In the genomic region with DNA sequence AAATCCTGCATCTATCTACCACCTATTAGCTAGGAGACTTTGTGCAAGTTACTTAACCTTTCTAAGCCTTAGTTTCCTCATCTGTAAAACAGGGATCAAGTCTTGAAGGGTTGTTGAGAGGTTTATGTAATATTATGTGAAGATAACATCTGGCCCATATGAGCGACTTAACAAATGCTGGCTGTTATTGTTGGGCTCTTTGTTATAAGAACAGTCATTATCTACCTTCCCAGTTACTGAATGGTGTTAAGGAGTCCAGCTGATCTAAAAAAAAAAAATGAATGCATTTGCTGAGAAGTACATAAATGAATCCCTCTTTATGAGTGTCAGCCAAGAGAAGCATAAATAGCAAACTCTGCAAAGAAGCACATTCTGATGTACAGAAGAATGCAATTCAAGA, we compare ENCODE assay signal across 28 cellular contexts.
"Had no signal": no experiment of that assay in that cellular context is flagged by ENCODE, and none has a peak within 500 bp of the region (broad histone marks: within the 10 kb centered on the region; RNA-seq: fewer than 3 reads in every experiment).

No MANE protein-coding gene starts in this region.

- H3K27me3 Mint-ChIP-seq: stimulated activated memory B cell treated with anti-CD40 and anti-IgM and Interleukin-4, amounts not matched to agents 10 μg/mL and 1 μg/mL and 100 μg/mL, for 72 hours; stimulated activated naive CD8-positive, alpha-beta T cell treated with anti-CD3 and anti-CD28 coated beads, Interleukin-15, amount 100 ng/mL, for 72 hours; stimulated activated naive CD8-positive, alpha-beta T cell treated with anti-CD3 and anti-CD28 coated beads, Interleukin-15, Interleukin-2, amounts not matched to agents 100 ng/mL and 50 ng/mL, for 24 hours; type B pancreatic cell had no signal

- H3K4me1 ChIP-seq: suprapubic skin, testis, tibial artery, transverse colon, uterus had no signal

- ATAC-seq: stimulated activated effector memory CD8-positive, alpha-beta T cell treated with anti-CD3 and anti-CD28 coated beads, Interleukin-12 subunit alpha, Interleukin-12 subunit beta, amount 100 ng/mL, for 72 hours; stimulated activated memory B cell treated with anti-CD40 and anti-IgM and Interleukin-4, amounts not matched to agents 10 μg/mL and 1 μg/mL and 100 μg/mL, for 72 hours; stimulated activated naive B cell treated with anti-CD40 and anti-IgM and Interleukin-4, amounts not matched to agents 10 μg/mL and 1 μg/mL and 100 μg/mL, for 72 hours; stimulated activated naive CD8-positive, alpha-beta T cell treated with anti-CD3 and anti-CD28 coated beads, Interleukin-15, amount 100 ng/mL, for 72 hours; stimulated activated naive CD8-positive, alpha-beta T cell treated with anti-CD3 and anti-CD28 coated beads, Interleukin-15, Interleukin-2, amounts not matched to agents 100 U/mL and 50 U/mL, for 24 hours; upper lobe of right lung had no signal

- H3K9me3 ChIP-seq: stomach, suprapubic skin, testis, thoracic aorta, thyroid gland, tibial artery, tibial nerve, transverse colon, upper lobe of left lung, upper lobe of right lung, uterus, vagina had no signal

- H3K27ac ChIP-seq: stomach, suprapubic skin, testis, thoracic aorta, thyroid gland, tibial artery, tibial nerve, transverse colon, upper lobe of left lung, upper lobe of right lung, uterus, vagina had no signal

- FAIRE-seq: urothelium cell line had no signal

- H3K36me3 ChIP-seq: stomach, suprapubic skin, thoracic aorta, thyroid gland, tibial artery, tibial nerve, transverse colon, upper lobe of left lung, upper lobe of right lung, uterus, vagina had no signal

- H3K27ac Mint-ChIP-seq: stimulated activated effector memory CD8-positive, alpha-beta T cell treated with anti-CD3 and anti-CD28 coated beads, Interleukin-12 subunit alpha, Interleukin-12 subunit beta, amount 100 ng/mL, for 72 hours; stimulated activated memory B cell treated with anti-CD40 and anti-IgM and Interleukin-4, amounts not matched to agents 10 μg/mL and 1 μg/mL and 100 μg/mL, for 72 hours; stimulated activated naive B cell treated with anti-CD40 and anti-IgM and Interleukin-4, amounts not matched to agents 10 μg/mL and 1 μg/mL and 100 μg/mL, for 72 hours; stimulated activated naive CD8-positive, alpha-beta T cell treated with anti-CD3 and anti-CD28 coated beads, Interleukin-15, amount 100 ng/mL, for 72 hours; stimulated activated naive CD8-positive, alpha-beta T cell treated with anti-CD3 and anti-CD28 coated beads, Interleukin-15, Interleukin-2, amounts not matched to agents 100 ng/mL and 50 ng/mL, for 24 hours had no signal

- DNase-seq: stimulated activated CD4-positive, alpha-beta T cell treated with anti-CD3 and anti-CD28 coated beads, Interleukin-2, amount 100 ng/mL, for 48 hours; stimulated activated CD4-positive, alpha-beta T cell treated with anti-CD3 and anti-CD28 coated beads, Interleukin-4, amount 100 ng/mL, for 1 hour; stimulated activated CD4-positive, alpha-beta T cell treated with anti-CD3 and anti-CD28 coated beads, Interleukin-4, amount 100 ng/mL, for 24 hours; stimulated activated CD4-positive, alpha-beta T cell treated with anti-CD3 and anti-CD28 coated beads, Interleukin-4, amount 100 ng/mL, for 4 hours; stimulated activated CD8-positive, alpha-beta memory T cell treated with anti-CD3 and anti-CD28 coated beads, Interleukin-4, amount 100 ng/mL, for 48 hours; stimulated activated naive B cell treated with anti-CD40 and anti-IgM and Interleukin-4, amounts not matched to agents 10 μg/mL and 1 μg/mL and 100 μg/mL, for 72 hours; stimulated activated naive CD4-positive, alpha-beta T cell; stimulated activated naive CD4-positive, alpha-beta T cell treated with Interleukin-2 at 50 U/mL for 16 hours; stimulated activated naive CD8-positive, alpha-beta T cell treated with anti-CD3 and anti-CD28 coated beads, Interleukin-15, amount 100 ng/mL, for 72 hours; stimulated activated naive CD8-positive, alpha-beta T cell treated with anti-CD3 and anti-CD28 coated beads, Interleukin-15, Interleukin-2, amounts not matched to agents 100 U/mL and 50 U/mL, for 24 hours; stomach; substantia nigra; testis; thyroid gland; tibial artery; transverse colon; upper lobe of left lung; upper lobe of right lung; uterus had no signal

- H3K27me3 ChIP-seq: stomach, suprapubic skin, testis, thyroid gland, tibial artery, tibial nerve, transverse colon, upper lobe of left lung, upper lobe of right lung, uterus, vagina had no signal

- H3K4me3 ChIP-seq: stomach, suprapubic skin, testis, thoracic aorta, thyroid gland, tibial artery, tibial nerve, transverse colon, upper lobe of left lung, upper lobe of right lung, uterus, vagina had no signal

- H3K9me3 Mint-ChIP-seq: stimulated activated effector memory CD8-positive, alpha-beta T cell treated with anti-CD3 and anti-CD28 coated beads, Interleukin-12 subunit alpha, Interleukin-12 subunit beta, amount 100 ng/mL, for 72 hours; stimulated activated memory B cell treated with anti-CD40 and anti-IgM and Interleukin-4, amounts not matched to agents 10 μg/mL and 1 μg/mL and 100 μg/mL, for 72 hours; stimulated activated naive B cell treated with anti-CD40 and anti-IgM and Interleukin-4, amounts not matched to agents 10 μg/mL and 1 μg/mL and 100 μg/mL, for 72 hours; stimulated activated naive CD8-positive, alpha-beta T cell treated with anti-CD3 and anti-CD28 coated beads, Interleukin-15, amount 100 ng/mL, for 72 hours; stimulated activated naive CD8-positive, alpha-beta T cell treated with anti-CD3 and anti-CD28 coated beads, Interleukin-15, Interleukin-2, amounts not matched to agents 100 ng/mL and 50 ng/mL, for 24 hours had no signal

- H3K4me3 Mint-ChIP-seq: stimulated activated effector memory CD8-positive, alpha-beta T cell treated with anti-CD3 and anti-CD28 coated beads, Interleukin-12 subunit alpha, Interleukin-12 subunit beta, amount 100 ng/mL, for 72 hours; stimulated activated memory B cell treated with anti-CD40 and anti-IgM and Interleukin-4, amounts not matched to agents 10 μg/mL and 1 μg/mL and 100 μg/mL, for 72 hours; stimulated activated naive B cell treated with anti-CD40 and anti-IgM and Interleukin-4, amounts not matched to agents 10 μg/mL and 1 μg/mL and 100 μg/mL, for 72 hours; stimulated activated naive CD8-positive, alpha-beta T cell treated with anti-CD3 and anti-CD28 coated beads, Interleukin-15, amount 100 ng/mL, for 72 hours; stimulated activated naive CD8-positive, alpha-beta T cell treated with anti-CD3 and anti-CD28 coated beads, Interleukin-15, Interleukin-2, amounts not matched to agents 100 ng/mL and 50 ng/mL, for 24 hours; type B pancreatic cell had no signal

- H3K36me3 Mint-ChIP-seq: stimulated activated effector memory CD8-positive, alpha-beta T cell treated with anti-CD3 and anti-CD28 coated beads, Interleukin-12 subunit alpha, Interleukin-12 subunit beta, amount 100 ng/mL, for 72 hours; stimulated activated memory B cell treated with anti-CD40 and anti-IgM and Interleukin-4, amounts not matched to agents 10 μg/mL and 1 μg/mL and 100 μg/mL, for 72 hours; stimulated activated naive B cell treated with anti-CD40 and anti-IgM and Interleukin-4, amounts not matched to agents 10 μg/mL and 1 μg/mL and 100 μg/mL, for 72 hours; type B pancreatic cell had no signal
